ENCODE assay signal across 1 cellular context in genomic region chr9:99235874-99236627, GRCh38.
TF ChIP-seq lines count a peak whose summit lies in the region.

No MANE protein-coding gene starts in this region.

TF ChIP-seq in GM23338, 12 proteins besides CTCF, POLR2A, EP300 and RAD21 (continued from another document):
- TF ChIP-seq EZH2 (IDR thresholded peaks at IDR 0.05; ENCODE audit: low read depth, unreplicated experiment) (no peak), NANOG (IDR thresholded peaks at IDR 0.05; ENCODE audit: borderline replicate concordance) (no peak), EZH2phosphoT487 (IDR thresholded peaks at IDR 0.05; ENCODE audit: unreplicated experiment) (no peak), ETS1 (IDR thresholded peaks at IDR 0.05) (no peak), REST (IDR thresholded peaks at IDR 0.05; ENCODE audit: unreplicated experiment) (no peak), STAT1 (IDR thresholded peaks at IDR 0.05; ENCODE audit: unreplicated experiment) (no peak)
